In the genomic region with DNA sequence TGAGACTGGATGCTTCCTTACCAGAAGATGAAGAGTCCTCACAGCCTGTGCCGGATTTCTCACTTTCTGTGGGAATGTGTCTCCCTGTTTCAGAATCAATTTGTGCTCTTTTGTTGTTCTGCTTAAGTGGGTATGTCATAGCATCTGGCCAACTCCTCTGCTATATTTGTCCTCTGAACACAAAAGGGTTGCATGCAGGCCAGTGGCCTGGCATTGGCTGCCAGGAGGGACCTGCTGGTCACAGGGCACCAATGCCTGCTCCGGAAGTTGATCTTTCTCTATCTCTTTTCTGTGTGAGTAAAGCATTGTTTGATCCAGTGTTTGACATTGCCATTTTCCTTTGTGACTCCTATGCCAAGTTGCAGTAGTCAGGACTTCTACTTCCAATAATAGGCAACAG, we compare ENCODE assay signal across 16 cellular contexts. TPM values are rescaled to one million over a fixed set of nuclear protein-coding genes. Genes with fewer than 3 reads are reported as not detected.
DNase-seq lines count a peak whose midpoint lies in the region; ATAC-seq and TF ChIP-seq lines count a peak whose summit lies in the region.
"Had no signal": no experiment of that assay in that cellular context is flagged by ENCODE, and none has a peak within 500 bp of the region (broad histone marks: within the 10 kb centered on the region; RNA-seq: fewer than 3 reads in every experiment).

No MANE protein-coding gene starts in this region.

- TF ChIP-seq CTCF in upper lobe of left lung (IDR thresholded peaks at IDR 0.05): no peak

- TF ChIP-seq POLR2A in upper lobe of left lung (IDR thresholded peaks at IDR 0.05): no peak

- no peak overlapping the region for H3K27ac ChIP-seq in upper lobe of left lung
- H3K27ac ChIP-seq: 22Rv1, tibial artery had no signal

- no peaks in the 10 kb centered on the region for H3K36me3 ChIP-seq in upper lobe of left lung
- H3K36me3 ChIP-seq: tibial artery had no signal

- 79 to 80% methylated on average over 2 of the region's 2 CpGs for WGBS in upper lobe of left lung, 2 donors

- H3K27me3 ChIP-seq in upper lobe of left lung: no peaks in the 10 kb centered on the region
- H3K27me3 ChIP-seq: tibial artery had no signal

- peak; percentile 14 for DNase-seq in DMS53 (lab: John Stamatoyannopoulos, UW)
- no peak for DNase-seq in DMS53 treated with DMSO at 0.1 percent for 48 hours (lab: John Stamatoyannopoulos, UW; ENCODE audit: unreplicated experiment)
- peak; percentile 32 for DNase-seq in G401 (ENCODE audit: low spot score)
- DNase-seq in dermis microvascular lymphatic vessel endothelial cell (ENCODE audit: low read depth in 2 of 2): peak; percentile 29 to 48
- DNase-seq in midbrain (lab: John Stamatoyannopoulos, UW): peak; percentile 13
- DNase-seq in upper lobe of left lung: no peak
- DNase-seq: activated CD4-positive, alpha-beta memory T cell treated with anti-CD3 and anti-CD28 coated beads, Interleukin-2, amount 10 ng/mL, durations not matched to agents 7 days and 5 days; activated effector memory CD4-positive, alpha-beta T cell treated with Interleukin-2 at 50 U/mL for 16 hours; DMS 273 treated with DMSO at 0.1 percent for 48 hours; mammary epithelial cell; NCI-H1105; tibial artery had no signal

- in situ Hi-C loops in G401 (cut with HindIII; ENCODE audit: low sequenced_read_pairs): no loop called here

- H3K9me3 ChIP-seq in upper lobe of left lung: no peaks in the 10 kb centered on the region
- H3K9me3 ChIP-seq: tibial artery had no signal

- H3K4me3 ChIP-seq in upper lobe of left lung: no peak overlapping the region
- H3K4me3 ChIP-seq: tibial artery had no signal

- ATAC-seq in upper lobe of left lung (ENCODE audit: low FRiP score in 2 of 2): no peak
- no peak for ATAC-seq in GM21529 (IDR thresholded peaks at IDR 0.05; ENCODE audit: unreplicated experiment)
- no peak for ATAC-seq in HG02642 (IDR thresholded peaks at IDR 0.05; ENCODE audit: poor library complexity, unreplicated experiment)
- ATAC-seq: SK-N-SH treated with all-trans-retinoic acid at 6 μM for 48 hours had no signal

- no peak for TF ChIP-seq EP300 in upper lobe of left lung (IDR thresholded peaks at IDR 0.05)

- peaks cover 27 to 52% (median 43%) of the 10 kb centered on the region in 4 donors for H3K4me1 ChIP-seq in upper lobe of left lung

RNA-seq across cellular contexts. Expression of a gene that starts 47.8 kb away (rescaled TPM):
- 5.7 and 6.0 TPM in 2 replicates for total RNA-seq in G401 (2014; rRNA removed; shearing (Covaris generic))
- total RNA-seq in dermis microvascular lymphatic vessel endothelial cell (11.8 and 14.3 TPM in 2 replicates), upper lobe of left lung (10 to 100 TPM in 5 of 6 donors, 1 to 10 TPM in 1; 9.6 to 37.7 (median 16.4) TPM)

Comparison
In these comparisons a context has a peak if more than half of its experiments do, and no peak if none do; other contexts are left out.
1. DNase-seq: peak in DMS53 (single experiment), G401 (single experiment), dermis microvascular lymphatic vessel endothelial cell (2 of 2) and midbrain (single experiment); none in DMS53 treated with DMSO at 0.1 percent for 48 hours (single experiment) and upper lobe of left lung (0 of 2).